Comparison of ENCODE assay signal across 13 cellular contexts in the genomic region with DNA sequence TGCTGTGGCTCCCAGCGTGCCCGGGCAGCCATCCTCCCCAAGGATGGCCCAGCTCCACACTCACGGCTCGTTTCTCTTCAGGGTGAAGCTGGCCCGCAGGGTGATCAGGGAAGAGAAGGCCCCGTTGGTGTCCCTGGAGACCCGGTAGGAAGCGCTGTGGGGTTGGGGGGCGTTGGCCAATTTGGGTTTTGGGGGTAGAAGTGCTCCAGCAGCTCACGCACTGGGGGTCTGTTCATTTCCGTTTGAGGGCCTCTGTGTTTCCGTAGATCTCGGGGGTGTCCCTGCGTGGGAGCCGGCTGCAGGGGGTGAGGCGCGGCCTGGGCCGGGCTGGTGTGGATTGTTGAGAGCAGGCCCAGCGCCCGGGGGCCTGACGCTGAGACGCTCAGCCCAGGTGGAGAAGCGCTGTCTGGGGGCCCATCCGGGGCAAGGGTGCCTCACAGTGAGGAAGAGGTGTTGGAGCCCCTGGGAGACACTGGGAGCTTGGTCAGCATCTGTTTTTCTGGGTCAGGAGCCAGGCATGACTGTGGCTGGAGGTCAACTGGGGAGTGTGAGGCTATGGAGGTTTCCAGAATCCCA. TPM values are rescaled to one million over a fixed set of nuclear protein-coding genes. Genes with fewer than 3 reads are reported as not detected.
DNase-seq lines count a peak whose midpoint lies in the region; ATAC-seq, FAIRE-seq and TF ChIP-seq lines count a peak whose summit lies in the region.
"Had no signal": no experiment of that assay in that cellular context is flagged by ENCODE, and none has a peak within 500 bp of the region (broad histone marks: within the 10 kb centered on the region; RNA-seq: fewer than 3 reads in every experiment).

No MANE protein-coding gene starts in this region.

- peak overlapping the region; percentile 35; the same call in 1 of the 2 replicates for H2BK5ac ChIP-seq in H1 (ENCODE audit: low read depth, low read length)

- H3K56ac ChIP-seq in H1 (replicated peaks; ENCODE audit: insufficient read length, low read depth, low read length): no peak overlapping the region

- no peaks in the 10 kb centered on the region for H3K4me1 ChIP-seq in H1 (replicated peaks in 1 of 4; ENCODE audit: control insufficient read depth in 3 of 4, insufficient read depth in 4 of 4, low read length in 3 of 4)
- H3K4me1 ChIP-seq in muscle layer of duodenum (ENCODE audit: control insufficient read depth in 1 of 2, insufficient read depth in 2 of 2, low read length in 2 of 2): peaks cover 0 to 23% of the 10 kb centered on the region in 2 donors
- H3K4me1 ChIP-seq in thymus (ENCODE audit: control insufficient read depth, insufficient read depth, low read length): no peaks in the 10 kb centered on the region

- TF ChIP-seq RAD21 in H1 (IDR thresholded peaks at IDR 0.05 in 1 of 2, conservative IDR thresholded peaks at IDR 0.05 in 1 of 2; ENCODE audit: low read depth in 2 of 2, low read length in 2 of 2): no peak

- DNase-seq in activated CD4-positive, alpha-beta T cell treated with anti-CD3 and anti-CD28 coated beads for 1 hour: peak; percentile 2
- no peak for DNase-seq in activated CD4-positive, alpha-beta T cell treated with anti-CD3 and anti-CD28 coated beads, Interleukin-2, amount 10 ng/mL, durations not matched to agents 24 days and 14 days
- DNase-seq in H1 (ENCODE audit: low read depth in 1 of 2, low spot score in 2 of 2) (no peak), H54 (ENCODE audit: insufficient read length, low spot score) (no peak), D341Med (ENCODE audit: low spot score) (no peak)
- DNase-seq: activated CD8-positive, alpha-beta memory T cell treated with anti-CD3 and anti-CD28 coated beads, Interleukin-2, amount 10 ng/mL, durations not matched to agents 7 days and 5 days; H7; hippocampal formation; mesendoderm had no signal

- no peak overlapping the region for H3K27ac Mint-ChIP-seq in activated CD4-positive, alpha-beta T cell treated with anti-CD3 and anti-CD28 coated beads, Interleukin-2, amount 10 ng/mL, durations not matched to agents 24 days and 14 days
- H3K27ac Mint-ChIP-seq: activated CD8-positive, alpha-beta memory T cell treated with anti-CD3 and anti-CD28 coated beads, Interleukin-2, amount 10 ng/mL, durations not matched to agents 7 days and 5 days had no signal

- H2BK120ac ChIP-seq in H1 (replicated peaks; ENCODE audit: low read depth, low read length): no peak overlapping the region

- no peak overlapping the region for H4K5ac ChIP-seq in H1 (ENCODE audit: insufficient read length, low read depth, low read length)

- WGBS in H1 (ENCODE audit: extremely low coverage in 1 of 2, insufficient coverage in 1 of 2, insufficient read length in 1 of 2, insufficient replicate concordance in 2 of 2, low coverage in 1 of 2, low lambda C conversion rate in 2 of 2, missing lambda C conversion rate in 1 of 2), 2 experiments: 94% methylated on average over 17 of the region's 24 CpGs; no CpG with 5 or more reads in 1 of the 2 experiments
- 94% methylated on average over 24 of the region's 24 CpGs for WGBS in thymus

- no peaks in the 10 kb centered on the region for H3K23me2 ChIP-seq in H1 (ENCODE audit: low read depth, low read length)

- H3K9ac ChIP-seq in H1 (replicated peaks in 1 of 4; ENCODE audit: extremely low read depth in 1 of 4, low read depth in 3 of 4, low read length in 3 of 4): no peak overlapping the region

- no peak overlapping the region for H3K4me2 ChIP-seq in H1 (ENCODE audit: insufficient read depth in 1 of 2, low read depth in 2 of 2, low read length in 2 of 2)

- TF ChIP-seq CTCF in H1 (IDR thresholded peaks at IDR 0.05; ENCODE audit: control extremely low read depth in 1 of 3, insufficient read depth in 1 of 3, low read depth in 1 of 3, low read length in 3 of 3): no peak

- H3K36me3 ChIP-seq in H1 (ENCODE audit: control insufficient read depth in 2 of 4, insufficient read depth in 4 of 4, low read length in 3 of 4): peaks cover 4 to 62% (median 11%) of the 10 kb centered on the region in 4 experiments; a peak in 4 of 8 replicates
- H3K36me3 ChIP-seq in muscle layer of duodenum (ENCODE audit: control insufficient read depth in 1 of 2, insufficient read depth in 2 of 2, low read length in 2 of 2): peaks cover 5 to 76% of the 10 kb centered on the region in 2 donors
- no peaks in the 10 kb centered on the region for H3K36me3 ChIP-seq in thymus (ENCODE audit: control insufficient read depth, insufficient read depth)

- H3K14ac ChIP-seq in H1 (ENCODE audit: insufficient read length): no peak overlapping the region

- FAIRE-seq in H1 (lab: Jason Lieb, UNC): no peak
- no peak for FAIRE-seq in H54 (lab: Jason Lieb, UNC)

- H3K27me3 ChIP-seq in H1 (replicated peaks in 1 of 4; ENCODE audit: control insufficient read depth in 3 of 4, extremely low read depth in 1 of 4, insufficient read depth in 3 of 4, low read length in 3 of 4): no peaks in the 10 kb centered on the region
- no peaks in the 10 kb centered on the region for H3K27me3 ChIP-seq in muscle layer of duodenum (ENCODE audit: low read depth, low read length)
- no peaks in the 10 kb centered on the region for H3K27me3 ChIP-seq in thymus (ENCODE audit: control insufficient read depth, insufficient read depth)

- H3K27ac ChIP-seq in H1 (ENCODE audit: low read depth, low read length): no peak overlapping the region
- H3K27ac ChIP-seq in muscle layer of duodenum (ENCODE audit: low read length): peak overlapping the region; percentile 16
- H3K27ac ChIP-seq in thymus (ENCODE audit: low read depth): peak overlapping the region; percentile 2

- H3K79me1 ChIP-seq in H1 (ENCODE audit: low read depth, low read length): no peaks in the 10 kb centered on the region

- no peak overlapping the region; the same call in 1 of the 2 replicates for H4K8ac ChIP-seq in H1 (ENCODE audit: extremely low read depth, insufficient read depth, low read length)

- H3K79me2 ChIP-seq in H1 (ENCODE audit: control insufficient read depth in 1 of 2, insufficient read depth in 2 of 2, low read length in 2 of 2): no peaks in the 10 kb centered on the region

- H2AK5ac ChIP-seq in H1 (ENCODE audit: low read depth, low read length): no peak overlapping the region

- POLR2A ChIA-PET in H1 (lab: Charles Lee; ENCODE audit: partially characterized antibody): interaction anchor here (0.7 kb wide), 1 partner anchor 15 kb away, joined by 3 read pairs; no protein-coding TSS in a partner anchor

- TF ChIP-seq POLR2A in H1 (IDR thresholded peaks at IDR 0.05; ENCODE audit: control extremely low read depth in 1 of 2, low read depth in 2 of 2, low read length in 2 of 2) (no peak), H54 (IDR thresholded peaks at IDR 0.05; ENCODE audit: low read depth, low read length) (no peak)

- H3K4me1 Mint-ChIP-seq in activated CD4-positive, alpha-beta T cell treated with anti-CD3 and anti-CD28 coated beads, Interleukin-2, amount 10 ng/mL, durations not matched to agents 24 days and 14 days: no peaks in the 10 kb centered on the region
- H3K4me1 Mint-ChIP-seq: activated CD8-positive, alpha-beta memory T cell treated with anti-CD3 and anti-CD28 coated beads, Interleukin-2, amount 10 ng/mL, durations not matched to agents 7 days and 5 days; endodermal cell had no signal

- no peaks in the 10 kb centered on the region for H3K9me3 Mint-ChIP-seq in activated CD4-positive, alpha-beta T cell treated with anti-CD3 and anti-CD28 coated beads, Interleukin-2, amount 10 ng/mL, durations not matched to agents 24 days and 14 days
- H3K9me3 Mint-ChIP-seq: endodermal cell had no signal

- no peak overlapping the region for H2BK15ac ChIP-seq in H1 (ENCODE audit: low read length)

- H2AFZ ChIP-seq in H1 (ENCODE audit: low read length): no peak overlapping the region

- CTCF ChIA-PET in H1 (lab: Charles Lee; ENCODE audit: partially characterized antibody): interaction anchor here (0.6 to 1.6 kb wide), 3 partner anchors 13 to 508 kb away, joined by 3 to 6 read pairs (median 4); partner anchors contain the start of gene COL6A1

- no peak overlapping the region for H3K4me3 ChIP-seq in H1 (ENCODE audit: extremely low read depth in 1 of 4, insufficient read depth in 2 of 4, low read depth in 3 of 4, low read length in 4 of 4)
- H3K4me3 ChIP-seq in muscle layer of duodenum (ENCODE audit: low read depth in 1 of 2, low read length in 2 of 2): no peak overlapping the region
- H3K4me3 ChIP-seq in thymus (ENCODE audit: low read length): no peak overlapping the region

- H2BK12ac ChIP-seq in H1 (ENCODE audit: low read depth, low read length): no peak overlapping the region

- H4K20me1 ChIP-seq in H1 (replicated peaks in 1 of 2; ENCODE audit: control insufficient read depth in 1 of 2, insufficient read depth in 2 of 2, low read length in 2 of 2): peaks cover 0 to 10% of the 10 kb centered on the region in 2 experiments

- no peak overlapping the region for H3K23ac ChIP-seq in H1 (ENCODE audit: insufficient read length)

- no peak overlapping the region for H3K18ac ChIP-seq in H1 (ENCODE audit: extremely low read depth, low read length)

- no peak overlapping the region for H3K4me3 Mint-ChIP-seq in activated CD4-positive, alpha-beta T cell treated with anti-CD3 and anti-CD28 coated beads, Interleukin-2, amount 10 ng/mL, durations not matched to agents 24 days and 14 days
- H3K4me3 Mint-ChIP-seq: activated CD8-positive, alpha-beta memory T cell treated with anti-CD3 and anti-CD28 coated beads, Interleukin-2, amount 10 ng/mL, durations not matched to agents 7 days and 5 days; endodermal cell had no signal

- no peak overlapping the region for H4K91ac ChIP-seq in H1 (replicated peaks; ENCODE audit: insufficient read length, low read length)

- intact Hi-C loops in activated CD4-positive, alpha-beta T cell treated with anti-CD3 and anti-CD28 coated beads, Interleukin-2, amount 10 ng/mL, durations not matched to agents 24 days and 14 days (cut with micrococcal nuclease): no loop called here

- no peak for TF ChIP-seq EP300 in H1 (IDR thresholded peaks at IDR 0.05; ENCODE audit: borderline replicate concordance in 1 of 2, low read depth in 2 of 2, low read length in 2 of 2)

- H3K9me3 ChIP-seq in H1 (ENCODE audit: insufficient read depth in 2 of 2, low read depth in 1 of 2, low read length in 1 of 2): no peaks in the 10 kb centered on the region
- no peaks in the 10 kb centered on the region for H3K9me3 ChIP-seq in muscle layer of duodenum (ENCODE audit: control insufficient read depth in 1 of 2, low read length in 2 of 2)
- peaks cover 2% of the 10 kb centered on the region for H3K9me3 ChIP-seq in thymus (ENCODE audit: control insufficient read depth)

- no peaks in the 10 kb centered on the region for H3K27me3 Mint-ChIP-seq in activated CD4-positive, alpha-beta T cell treated with anti-CD3 and anti-CD28 coated beads, Interleukin-2, amount 10 ng/mL, durations not matched to agents 24 days and 14 days
- H3K27me3 Mint-ChIP-seq: activated CD8-positive, alpha-beta memory T cell treated with anti-CD3 and anti-CD28 coated beads, Interleukin-2, amount 10 ng/mL, durations not matched to agents 7 days and 5 days had no signal

- H3K4ac ChIP-seq in H1 (replicated peaks; ENCODE audit: insufficient read length, low read depth, low read length): no peak overlapping the region

- ATAC-seq in HG02870 (IDR thresholded peaks at IDR 0.05; ENCODE audit: unreplicated experiment): no peak
- ATAC-seq: activated CD8-positive, alpha-beta memory T cell treated with anti-CD3 and anti-CD28 coated beads, Interleukin-2, amount 10 ng/mL, durations not matched to agents 7 days and 5 days had no signal

- H3K36me3 Mint-ChIP-seq in activated CD4-positive, alpha-beta T cell treated with anti-CD3 and anti-CD28 coated beads, Interleukin-2, amount 10 ng/mL, durations not matched to agents 24 days and 14 days (ENCODE audit: low read depth): no peaks in the 10 kb centered on the region
- H3K36me3 Mint-ChIP-seq: activated CD8-positive, alpha-beta memory T cell treated with anti-CD3 and anti-CD28 coated beads, Interleukin-2, amount 10 ng/mL, durations not matched to agents 7 days and 5 days had no signal

- H2BK20ac ChIP-seq in H1 (ENCODE audit: low read length): no peak overlapping the region

RNA-seq across cellular contexts. Expression of gene COL6A1, which starts 12.6 kb away (rescaled TPM):
- 0.40 and 0.47 TPM in 2 replicates for total RNA-seq in activated CD4-positive, alpha-beta T cell treated with anti-CD3 and anti-CD28 coated beads, Interleukin-2, amount 10 ng/mL, durations not matched to agents 24 days and 14 days
- total RNA-seq in H1 (2021; fragmentation: NEBNext Ultra II Directional; extraction: Animal tissue kit (Norgen Biotek cat#: 25700)): 100 and 104 TPM in 2 replicates
- 115 and 212 TPM in 2 replicates for polyA plus RNA-seq in H1 (2011; rRNA removed)
- 118 TPM for polyA plus RNA-seq in H1 (2011; cell fraction: cytosol; rRNA removed)
- polyA plus RNA-seq in H1 (2011; cell fraction: nucleus; rRNA removed): 658 TPM
- 110 to 163 TPM (median 152 TPM) in 4 replicates for polyA plus RNA-seq in H1 (2012, experiment 1 of 2)
- 98.6 TPM for polyA plus RNA-seq in H1 (2012, experiment 2 of 2)
- 176 TPM for polyA plus RNA-seq in H1 (2013, experiment 1 of 2)
- polyA plus RNA-seq in H1 (2013, experiment 2 of 2): 154 TPM
- polyA minus RNA-seq in H1 (2011; rRNA and poly(A)+ RNA removed): 32.7 and 35.2 TPM in 2 replicates
- 53.2 TPM for polyA minus RNA-seq in H1 (2011; cell fraction: cytosol; rRNA and poly(A)+ RNA removed)
- polyA minus RNA-seq in H1 (2011; cell fraction: nucleus; rRNA and poly(A)+ RNA removed): 70.5 TPM
- 115 TPM for polyA plus RNA-seq in thymus

Comparison
In these comparisons a context has a peak if more than half of its experiments do, and no peak if none do; other contexts are left out.
1. RNA of gene COL6A1, which starts 12.6 kb away (total RNA-seq): 100 to 104 TPM in H1; 0.40 to 0.47 TPM in activated CD4-positive, alpha-beta T cell treated with anti-CD3 and anti-CD28 coated beads, Interleukin-2, amount 10 ng/mL, durations not matched to agents 24 days and 14 days; every median in the first group is over 10 times any median in the second.